In the genomic region with DNA sequence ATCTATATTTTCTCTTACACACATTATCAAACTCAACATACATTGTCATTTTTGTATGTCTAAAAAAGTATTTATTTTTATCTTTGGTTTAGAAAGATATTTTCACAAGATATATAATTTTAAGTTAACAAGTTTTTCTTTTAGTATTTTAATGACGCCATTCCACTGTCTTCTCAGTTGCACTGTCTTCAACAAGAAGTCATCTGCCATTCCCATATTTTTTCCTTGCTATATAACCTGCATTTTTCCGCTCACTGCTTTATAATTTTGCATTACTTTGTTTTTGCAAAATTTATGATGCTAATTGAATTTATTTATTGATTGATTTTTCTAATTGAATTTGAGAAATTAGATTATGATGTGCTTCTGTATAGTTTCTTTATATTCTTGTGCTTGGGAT, we compare ENCODE assay signal across 25 cellular contexts.
"Had no signal": no experiment of that assay in that cellular context is flagged by ENCODE, and none has a peak within 500 bp of the region (broad histone marks: within the 10 kb centered on the region; RNA-seq: fewer than 3 reads in every experiment).

No MANE protein-coding gene starts in this region.

- FAIRE-seq: colon, endothelial cell of umbilical vein, islet of Langerhans, keratinocyte had no signal

- H3K4me1 ChIP-seq: esophagus squamous epithelium, gastrocnemius medialis, heart right ventricle, left lung, lower lobe of right lung had no signal

- H3K36me3 ChIP-seq: esophagus squamous epithelium, gastrocnemius medialis, heart right ventricle, left lung, lower lobe of right lung had no signal

- H3K27ac Mint-ChIP-seq: mesothelial cell of epicardium, naive B cell had no signal

- H3K9me3 ChIP-seq: gastrocnemius medialis, lower lobe of right lung had no signal

- H3K36me3 Mint-ChIP-seq: mesothelial cell of epicardium had no signal

- H3K4me3 Mint-ChIP-seq: mesothelial cell of epicardium, naive B cell had no signal

- H3K27ac ChIP-seq: coronary artery, dorsolateral prefrontal cortex, esophagus squamous epithelium, gastrocnemius medialis, heart right ventricle, left lung, lower lobe of right lung had no signal

- H3K4me1 Mint-ChIP-seq: mesothelial cell of epicardium, naive B cell had no signal

- H3K27me3 Mint-ChIP-seq: naive B cell had no signal

- H3K27me3 ChIP-seq: dorsolateral prefrontal cortex, esophagus squamous epithelium, gastrocnemius medialis, left lung had no signal

- H3K4me3 ChIP-seq: coronary artery, dorsolateral prefrontal cortex, esophagus squamous epithelium, gastrocnemius medialis, heart right ventricle, left lung, lower lobe of right lung, mucosa of descending colon had no signal

- ATAC-seq: gastrocnemius medialis, heart right ventricle, left cardiac atrium, left lung, left ventricle myocardium superior, lower lobe of right lung, mucosa of descending colon had no signal

- DNase-seq: dermis blood vessel endothelial cell; dorsolateral prefrontal cortex; effector CD4-positive, alpha-beta T cell; effector memory CD4-positive, alpha-beta T cell; esophagus squamous epithelium; foreskin fibroblast; foreskin melanocyte; gastrocnemius medialis; glutamatergic neuron; head of caudate nucleus; heart right ventricle; hippocampal formation; left cardiac atrium; left lung; left ventricle myocardium superior; lower lobe of right lung; mesenchymal stem cell; mucosa of descending colon; naive B cell had no signal
